ENCODE assay signal across 18 cellular contexts in genomic region chr14:24042733-24043132, GRCh38. TPM values are rescaled to one million over a fixed set of nuclear protein-coding genes. Genes with fewer than 3 reads are reported as not detected.
A peak's percentile ranks its signal among the peaks of the same experiment; 100 is the strongest.
DNase-seq lines count a peak whose midpoint lies in the region; ATAC-seq lines count a peak whose summit lies in the region.
"Had no signal": no experiment of that assay in that cellular context is flagged by ENCODE, and none has a peak within 500 bp of the region (broad histone marks: within the 10 kb centered on the region; RNA-seq: fewer than 3 reads in every experiment).

No MANE protein-coding gene starts in this region.

- no peaks in the 10 kb centered on the region for H3K27me3 Mint-ChIP-seq in activated CD4-positive, alpha-beta T cell treated with anti-CD3 and anti-CD28 coated beads for 36 hours

- POLR2A ChIA-PET in activated CD4-positive, alpha-beta T cell treated with anti-CD3 and anti-CD28 coated beads for 36 hours (lab: Charles Lee), result no interaction called here

- no peaks in the 10 kb centered on the region for H3K36me3 Mint-ChIP-seq in activated CD4-positive, alpha-beta T cell treated with anti-CD3 and anti-CD28 coated beads for 36 hours (ENCODE audit: low read depth)
- H3K36me3 Mint-ChIP-seq: CD4-positive, alpha-beta memory T cell had no signal

- DNase-seq in G401 (ENCODE audit: low spot score) (peak; percentile 24), NCI-H1694 treated with DMSO at 0.1 percent for 48 hours (lab: John Stamatoyannopoulos, UW) (peak; percentile 53), NCI-H69 (lab: John Stamatoyannopoulos, UW) (peak; percentile 42), left lobe of liver (ENCODE audit: low spot score) (no peak)
- DNase-seq in activated CD4-positive, alpha-beta T cell treated with anti-CD3 and anti-CD28 coated beads for 36 hours, result no peak
- DNase-seq: BE2C; CD4-positive, alpha-beta memory T cell; NCI-H187 treated with DMSO at 0.1 percent for 48 hours; NCI-H2227 treated with DMSO at 0.1 percent for 48 hours; PC-9; SHP77 had no signal

- CTCF ChIA-PET in activated CD4-positive, alpha-beta T cell treated with anti-CD3 and anti-CD28 coated beads for 36 hours (lab: Charles Lee), result interaction anchor here (1.1 to 2.2 kb wide), 4 partner anchors 12 to 254 kb away, joined by 3 to 8 read pairs (median 4); no protein-coding TSS in a partner anchor

- intact Hi-C loops in activated CD4-positive, alpha-beta T cell treated with anti-CD3 and anti-CD28 coated beads for 36 hours (cut with DNase I, micrococcal nuclease), result no loop called here

- in situ Hi-C loops in G401 (cut with HindIII; ENCODE audit: low sequenced_read_pairs), result no loop called here

- H3K27ac Mint-ChIP-seq in activated CD4-positive, alpha-beta T cell treated with anti-CD3 and anti-CD28 coated beads for 36 hours, result no peak overlapping the region
- H3K27ac Mint-ChIP-seq: CD4-positive, alpha-beta memory T cell; GM23338; T-helper 1 cell treated with Interleukin-12 subunit alpha and Interleukin-12 subunit beta and Interleukin-4 antibody, amounts not matched to agents 30 μg/mL and 1 μg/mL, for 36 hours had no signal

- H3K9me3 Mint-ChIP-seq in activated CD4-positive, alpha-beta T cell treated with anti-CD3 and anti-CD28 coated beads for 36 hours (ENCODE audit: low read depth), result no peaks in the 10 kb centered on the region
- H3K9me3 Mint-ChIP-seq: CD4-positive, alpha-beta memory T cell; GM23338; T-helper 1 cell treated with Interleukin-12 subunit alpha and Interleukin-12 subunit beta and Interleukin-4 antibody, amounts not matched to agents 30 μg/mL and 1 μg/mL, for 36 hours had no signal

- ATAC-seq in left lobe of liver, result peak; percentile 59
- no peak for ATAC-seq in HG03159 (IDR thresholded peaks at IDR 0.05; ENCODE audit: unreplicated experiment)
- ATAC-seq in GM21723 (IDR thresholded peaks at IDR 0.05; ENCODE audit: unreplicated experiment), result no peak
- no peak for ATAC-seq in activated CD4-positive, alpha-beta T cell treated with anti-CD3 and anti-CD28 coated beads for 36 hours
- ATAC-seq: GM23338, K562, SK-N-SH treated with all-trans-retinoic acid at 6 μM for 48 hours had no signal

- H3K4me1 Mint-ChIP-seq in activated CD4-positive, alpha-beta T cell treated with anti-CD3 and anti-CD28 coated beads for 36 hours, result no peaks in the 10 kb centered on the region
- H3K4me1 Mint-ChIP-seq: CD4-positive, alpha-beta memory T cell had no signal

- no peak overlapping the region for H3K4me3 Mint-ChIP-seq in activated CD4-positive, alpha-beta T cell treated with anti-CD3 and anti-CD28 coated beads for 36 hours
- H3K4me3 Mint-ChIP-seq: CD4-positive, alpha-beta memory T cell; GM23338; T-helper 1 cell treated with Interleukin-12 subunit alpha and Interleukin-12 subunit beta and Interleukin-4 antibody, amounts not matched to agents 30 μg/mL and 1 μg/mL, for 36 hours had no signal

RNA-seq across cellular contexts. Expression of gene CARMIL3, which starts 9.1 kb away (rescaled TPM):
- total RNA-seq in G401 (2014; rRNA removed; shearing (Covaris generic)), result 0.74 and 1.6 TPM in 2 replicates
- 2.0 TPM for total RNA-seq in left lobe of liver
- under 1 TPM; 0.74 to 0.91 TPM for total RNA-seq in activated CD4-positive, alpha-beta T cell treated with anti-CD3 and anti-CD28 coated beads for 36 hours
- total RNA-seq: PC-9 had no signal

RNA-seq across cellular contexts. Expression of gene CPNE6, which starts 28.6 kb away (rescaled TPM):
- not detected in 2 replicates for total RNA-seq in G401 (2014; rRNA removed; shearing (Covaris generic))
- 0.40 TPM for total RNA-seq in left lobe of liver
- not detected for total RNA-seq in activated CD4-positive, alpha-beta T cell treated with anti-CD3 and anti-CD28 coated beads for 36 hours
- total RNA-seq: CD4-positive, alpha-beta memory T cell; Daoy; GM23338; K562; PC-9 had no signal

RNA-seq across cellular contexts. Expression of gene PCK2, which starts 51.4 kb away (rescaled TPM):
- 64.7 and 86.2 TPM in 2 replicates for total RNA-seq in G401 (2014; rRNA removed; shearing (Covaris generic))
- 590 TPM for total RNA-seq in left lobe of liver
- total RNA-seq in activated CD4-positive, alpha-beta T cell treated with anti-CD3 and anti-CD28 coated beads for 36 hours, result 100 to 1,000 TPM; 101 to 115 TPM

RNA-seq across cellular contexts. Expression of gene DHRS4L2, which starts 54.0 kb away (rescaled TPM):
- 17.3 and 28.1 TPM in 2 replicates for total RNA-seq in G401 (2014; rRNA removed; shearing (Covaris generic))
- 46.4 TPM for total RNA-seq in left lobe of liver
- 10 to 100 TPM; 27.5 to 27.6 TPM for total RNA-seq in activated CD4-positive, alpha-beta T cell treated with anti-CD3 and anti-CD28 coated beads for 36 hours

Comparison
In these comparisons a context has a peak if more than half of its experiments do, and no peak if none do; other contexts are left out.
1. DNase-seq: peak in G401 (single experiment), NCI-H1694 treated with DMSO at 0.1 percent for 48 hours (single experiment) and NCI-H69 (single experiment); none in left lobe of liver (single experiment) and activated CD4-positive, alpha-beta T cell treated with anti-CD3 and anti-CD28 coated beads for 36 hours (single experiment).